In genomic region chr13:112777637-112778406, GRCh38 we compare ENCODE assay signal across 34 cellular contexts.
DNase-seq lines count a peak whose midpoint lies in the region; ATAC-seq and TF ChIP-seq lines count a peak whose summit lies in the region.
"Had no signal": no experiment of that assay in that cellular context is flagged by ENCODE, and none has a peak within 500 bp of the region (broad histone marks: within the 10 kb centered on the region; RNA-seq: fewer than 3 reads in every experiment).

No MANE protein-coding gene starts in this region.

- no peak overlapping the region for H3K4me2 ChIP-seq in neural progenitor cell

- H3K27ac Mint-ChIP-seq in WTC11 = peak overlapping the region; percentile 80
- H3K27ac Mint-ChIP-seq in neural progenitor cell = no peak overlapping the region
- H3K27ac Mint-ChIP-seq: natural killer cell treated with Interleukin-12 subunit alpha and Interleukin-12 subunit beta and Interleukin-15 and Interleukin-18, amount 100 ng/mL, for 72 hours; stimulated activated naive CD8-positive, alpha-beta T cell treated with anti-CD3 and anti-CD28 coated beads, Interleukin-15, amount 100 ng/mL, for 72 hours had no signal

- H3K4me3 Mint-ChIP-seq in WTC11 = no peak overlapping the region
- no peak overlapping the region for H3K4me3 Mint-ChIP-seq in neural progenitor cell
- H3K4me3 Mint-ChIP-seq: natural killer cell treated with Interleukin-12 subunit alpha and Interleukin-12 subunit beta and Interleukin-15 and Interleukin-18, amount 100 ng/mL, for 72 hours; stimulated activated naive CD8-positive, alpha-beta T cell treated with anti-CD3 and anti-CD28 coated beads, Interleukin-15, amount 100 ng/mL, for 72 hours had no signal

- H3K4me1 ChIP-seq in ovary (ENCODE audit: insufficient read depth) (peaks cover 10% of the 10 kb centered on the region), neural progenitor cell (peaks cover 23% of the 10 kb centered on the region)
- H3K4me1 ChIP-seq: foreskin keratinocyte had no signal

- H4K20me1 ChIP-seq in neural progenitor cell (ENCODE audit: low read depth) = peaks cover 38% of the 10 kb centered on the region

- no peak overlapping the region for H2AFZ ChIP-seq in neural progenitor cell (replicated peaks)

- POLR2A ChIA-PET in WTC11 (lab: Charles Lee) = no interaction called here

- no peak overlapping the region for H3K27ac ChIP-seq in ovary
- no peak overlapping the region for H3K27ac ChIP-seq in neural progenitor cell
- H3K27ac ChIP-seq: esophagus squamous epithelium, foreskin keratinocyte, heart left ventricle, thyroid gland, VCaP had no signal

- 66 to 71% (median 68%) methylated on average over 27 of the region's 27 CpGs for WGBS in ovary, 3 donors

- TF ChIP-seq POLR2A in ovary (IDR thresholded peaks at IDR 0.05) = no peak

- H3K36me3 Mint-ChIP-seq in WTC11 (peaks cover 9% of the 10 kb centered on the region), neural progenitor cell (peaks cover 8% of the 10 kb centered on the region)
- H3K36me3 Mint-ChIP-seq: natural killer cell treated with Interleukin-12 subunit alpha and Interleukin-12 subunit beta and Interleukin-15 and Interleukin-18, amount 100 ng/mL, for 72 hours had no signal

- TF ChIP-seq EP300 in ovary (IDR thresholded peaks at IDR 0.05) = no peak

- H3K4me3 ChIP-seq in ovary (no peak overlapping the region), neural progenitor cell (no peak overlapping the region)
- H3K4me3 ChIP-seq: esophagus squamous epithelium, heart left ventricle, lung, mucosa of descending colon, thyroid gland had no signal

- H3K9me3 Mint-ChIP-seq in WTC11 (peaks cover 2% of the 10 kb centered on the region; the same call in 1 of the 2 replicates), neural progenitor cell (no peaks in the 10 kb centered on the region)
- H3K9me3 Mint-ChIP-seq: natural killer cell treated with Interleukin-12 subunit alpha and Interleukin-12 subunit beta and Interleukin-15 and Interleukin-18, amount 100 ng/mL, for 72 hours; stimulated activated naive CD8-positive, alpha-beta T cell treated with anti-CD3 and anti-CD28 coated beads, Interleukin-15, amount 100 ng/mL, for 72 hours had no signal

- CTCF ChIA-PET in WTC11 (lab: Charles Lee) = no interaction called here

- no peaks in the 10 kb centered on the region for H3K27me3 ChIP-seq in ovary
- no peaks in the 10 kb centered on the region for H3K27me3 ChIP-seq in neural progenitor cell
- H3K27me3 ChIP-seq: esophagus squamous epithelium, foreskin keratinocyte, heart left ventricle, thyroid gland had no signal

- DNase-seq in GM10266 (ENCODE audit: extremely low spot score) (peak; percentile 12), WTC11 (ENCODE audit: low spot score) (peak; percentile 6), kidney tubule cell (ENCODE audit: low spot score) (peak; percentile 31), ovary (peak in 3 of 5 donors; percentile 11 to 17 (median 13)), neural progenitor cell (ENCODE audit: low spot score) (no peak), HCEC 1CT (no peak), SIG-M5 treated with dmso at 0.1 percent for 504 hours (lab: John Stamatoyannopoulos, UW; ENCODE audit: unreplicated experiment) (no peak)
- no peak for DNase-seq in stimulated activated CD4-positive, alpha-beta T cell treated with anti-CD3 and anti-CD28 coated beads, Interleukin-15, amount 100 ng/mL, for 24 hours
- DNase-seq: activated CD4-positive, alpha-beta T cell treated with anti-CD3 and anti-CD28 coated beads for 48 hours; activated gamma-delta T cell treated with Interleukin-2 at 50 U/mL for 16 hours; activated T-cell treated with anti-CD3 and anti-CD28 coated beads, Interleukin-2, amount 50 U/mL, for 1 hour; caudate nucleus; cortex of kidney; DMS 273 treated with DMSO at 0.1 percent for 48 hours; EL; esophagus squamous epithelium; heart left ventricle; kidney; mucosa of descending colon; NCI-H1417; NCI-H2029; NCI-H524 treated with DMSO at 0.1 percent for 48 hours; OCI-M1; right cardiac atrium; stimulated activated CD4-positive, alpha-beta T cell treated with anti-CD3 and anti-CD28 coated beads, Interleukin-2, amount 100 ng/mL, for 24 hours; stimulated activated CD8-positive, alpha-beta memory T cell treated with anti-CD3 and anti-CD28 coated beads, Interleukin-4, amount 100 ng/mL, for 48 hours; stimulated activated naive CD8-positive, alpha-beta T cell treated with anti-CD3 and anti-CD28 coated beads, Interleukin-15, amount 100 ng/mL, for 72 hours; SW 1271; thyroid gland had no signal

- H3F3A ChIP-seq in neural progenitor cell (ENCODE audit: low read depth) = peaks cover 15% of the 10 kb centered on the region

- H3K27me3 Mint-ChIP-seq in WTC11 (ENCODE audit: low read depth) (no peaks in the 10 kb centered on the region), neural progenitor cell (ENCODE audit: insufficient read depth, low read depth) (peaks cover 5% of the 10 kb centered on the region)
- H3K27me3 Mint-ChIP-seq: natural killer cell treated with Interleukin-12 subunit alpha and Interleukin-12 subunit beta and Interleukin-15 and Interleukin-18, amount 100 ng/mL, for 72 hours; stimulated activated naive CD8-positive, alpha-beta T cell treated with anti-CD3 and anti-CD28 coated beads, Interleukin-15, amount 100 ng/mL, for 72 hours had no signal

- H3K4me1 Mint-ChIP-seq in WTC11 = peaks cover 57% of the 10 kb centered on the region
- H3K4me1 Mint-ChIP-seq in neural progenitor cell = peaks cover 50% of the 10 kb centered on the region

- H3K79me2 ChIP-seq in neural progenitor cell (ENCODE audit: low read depth) = peaks cover 32% of the 10 kb centered on the region

- intact Hi-C loops in ovary (cut with DNase I) = no loop called here

- no peak for ATAC-seq in WTC11
- ATAC-seq: foreskin keratinocyte; HCT116; heart left ventricle; mucosa of descending colon; natural killer cell treated with Interleukin-12 subunit alpha and Interleukin-12 subunit beta and Interleukin-15 and Interleukin-18, amount 100 ng/mL, for 72 hours; stimulated activated naive CD8-positive, alpha-beta T cell treated with anti-CD3 and anti-CD28 coated beads, Interleukin-15, amount 100 ng/mL, for 72 hours had no signal

- no peaks in the 10 kb centered on the region for H3K36me3 ChIP-seq in ovary
- no peaks in the 10 kb centered on the region for H3K36me3 ChIP-seq in neural progenitor cell
- H3K36me3 ChIP-seq: esophagus squamous epithelium, heart left ventricle, thyroid gland had no signal

- H3K9ac ChIP-seq in neural progenitor cell = no peak overlapping the region

- no peak for TF ChIP-seq CTCF in GM10266 (IDR thresholded peaks at IDR 0.05; ENCODE audit: control insufficient read depth, insufficient read depth, low read depth, missing control alignments)
- no peak for TF ChIP-seq CTCF in WTC11 (IDR thresholded peaks at IDR 0.05)
- TF ChIP-seq CTCF in ovary (IDR thresholded peaks at IDR 0.05) = no peak
- no peak for TF ChIP-seq CTCF in neural progenitor cell (IDR thresholded peaks at IDR 0.05)

- H3K9me3 ChIP-seq in ovary (no peaks in the 10 kb centered on the region), neural progenitor cell (ENCODE audit: low read depth) (no peaks in the 10 kb centered on the region)
- H3K9me3 ChIP-seq: esophagus squamous epithelium, heart left ventricle, mucosa of descending colon, thyroid gland had no signal

TF ChIP-seq in WTC11, 78 proteins besides CTCF, POLR2A, EP300 and RAD21 (continues in another document):
- TF ChIP-seq ZNF425 (CRISPR knock-in tag; conservative IDR thresholded peaks at IDR 0.05) (no peak), ZNF532 (CRISPR knock-in tag; IDR thresholded peaks at IDR 0.05; ENCODE audit: borderline replicate concordance) (no peak)

Comparison
In these comparisons a context has a peak if more than half of its experiments do, and no peak if none do; other contexts are left out.
1. DNase-seq: peak in GM10266 (single experiment), WTC11 (single experiment), kidney tubule cell (single experiment) and ovary (3 of 5); none in neural progenitor cell (single experiment), stimulated activated CD4-positive, alpha-beta T cell treated with anti-CD3 and anti-CD28 coated beads, Interleukin-15, amount 100 ng/mL, for 24 hours (single experiment), HCEC 1CT (single experiment) and SIG-M5 treated with dmso at 0.1 percent for 504 hours (single experiment).